15 cellular contexts compared by ENCODE assay signal in genomic region chr2:167783266-167784070, GRCh38.
DNase-seq lines count a peak whose midpoint lies in the region; ATAC-seq and TF ChIP-seq lines count a peak whose summit lies in the region.
"Had no signal": no experiment of that assay in that cellular context is flagged by ENCODE, and none has a peak within 500 bp of the region (broad histone marks: within the 10 kb centered on the region; RNA-seq: fewer than 3 reads in every experiment).

No MANE protein-coding gene starts in this region.

- no peak overlapping the region for H3K18ac ChIP-seq in H9 (ENCODE audit: insufficient read length, low read depth, low read length)

- H3K4ac ChIP-seq in H9 (ENCODE audit: low read depth, low read length), result no peak overlapping the region

- H3K14ac ChIP-seq in H9 (ENCODE audit: insufficient read depth, low read length), result no peak overlapping the region

- no peak overlapping the region for H3K4me2 ChIP-seq in H9 (ENCODE audit: insufficient read depth, insufficient read length, low read length)

- H3K4me1 Mint-ChIP-seq in H9, result peaks cover 43% of the 10 kb centered on the region in 2 experiments
- H3K4me1 Mint-ChIP-seq: activated naive CD4-positive, alpha-beta T cell treated with anti-CD3 and anti-CD28 coated beads, Interleukin-2, amount 50 U/mL, for 24 hours had no signal

- no peak overlapping the region for H2BK12ac ChIP-seq in H9 (ENCODE audit: insufficient read length, low read depth, low read length)

- H3K23ac ChIP-seq in H9 (ENCODE audit: insufficient read length, low read depth, low read length), result no peak overlapping the region

- H2AFZ ChIP-seq in H9 (ENCODE audit: low read length), result no peak overlapping the region

- H2BK120ac ChIP-seq in H9 (ENCODE audit: low read depth, low read length, poor library complexity, severe bottlenecking), result no peak overlapping the region

- H2BK15ac ChIP-seq in H9 (ENCODE audit: low read depth, low read length), result no peak overlapping the region

- H3K9me3 ChIP-seq in H9 (ENCODE audit: control insufficient read depth, low read depth, low read length), result no peaks in the 10 kb centered on the region
- H3K9me3 ChIP-seq: Caco-2 had no signal

- H3K27ac ChIP-seq in H9 (ENCODE audit: insufficient read length, low read depth, low read length), result no peak overlapping the region
- H3K27ac ChIP-seq: SK-N-MC had no signal

- H3K27me3 ChIP-seq in H9 (ENCODE audit: insufficient read depth, low read length), result no peaks in the 10 kb centered on the region

- no peak overlapping the region for H3K9ac ChIP-seq in H9 (ENCODE audit: extremely low read depth, insufficient read length, low read length)

- no peak overlapping the region for H4K5ac ChIP-seq in H9 (ENCODE audit: insufficient read length, low read depth, low read length)

- H3K4me3 Mint-ChIP-seq in H9, result no peak overlapping the region
- H3K4me3 Mint-ChIP-seq: activated naive CD4-positive, alpha-beta T cell treated with anti-CD3 and anti-CD28 coated beads, Interleukin-2, amount 50 U/mL, for 24 hours had no signal

- H4K8ac ChIP-seq in H9 (replicated peaks; ENCODE audit: insufficient read length, low read depth, low read length), result no peak overlapping the region

- H3K79me1 ChIP-seq in H9 (ENCODE audit: insufficient read depth, low read depth, low read length, poor library complexity, severe bottlenecking), result no peaks in the 10 kb centered on the region

- H3K36me3 Mint-ChIP-seq in H9 (ENCODE audit: insufficient read depth in 1 of 3, low read depth in 3 of 3), result peaks cover 0 to 6% (median 2%) of the 10 kb centered on the region in 3 experiments; a peak in 2 of 7 replicates
- H3K36me3 Mint-ChIP-seq: activated naive CD4-positive, alpha-beta T cell treated with anti-CD3 and anti-CD28 coated beads, Interleukin-2, amount 50 U/mL, for 24 hours had no signal

- no peak overlapping the region for H2BK5ac ChIP-seq in H9 (ENCODE audit: insufficient read length, low read length)

- H3K79me2 ChIP-seq in H9 (ENCODE audit: insufficient read depth, low read length), result no peaks in the 10 kb centered on the region

- peak overlapping the region; percentile 25 to 84 (median 63); a peak in 4 of 7 replicates for H3K27ac Mint-ChIP-seq in H9
- H3K27ac Mint-ChIP-seq: activated naive CD4-positive, alpha-beta T cell treated with anti-CD3 and anti-CD28 coated beads, Interleukin-2, amount 50 U/mL, for 24 hours had no signal

- no peaks in the 10 kb centered on the region for H3K27me3 Mint-ChIP-seq in H9 (ENCODE audit: low read depth)

- ATAC-seq in SK-N-SH treated with all-trans-retinoic acid at 6 μM for 48 hours (peak; percentile 22; the same call in 1 of the 3 replicates), HG03095 (IDR thresholded peaks at IDR 0.05; ENCODE audit: unreplicated experiment) (no peak)

- no peak overlapping the region for H2AK5ac ChIP-seq in H9 (ENCODE audit: insufficient read length, low read length)

- H3K4me1 ChIP-seq in H9 (ENCODE audit: insufficient read depth, low read length), result peaks cover 10% of the 10 kb centered on the region; the same call in 1 of the 2 replicates

- DNase-seq in H9 (no peak), glomerular visceral epithelial cell (ENCODE audit: extremely low spot score) (peak; percentile 96), putamen (ENCODE audit: low spot score) (peak; percentile 64), NCI-H748 (lab: John Stamatoyannopoulos, UW; ENCODE audit: unreplicated experiment) (no peak), HuH-7.5 (ENCODE audit: low spot score) (no peak)
- DNase-seq in activated T-cell treated with anti-CD3 and anti-CD28 coated beads, Interleukin-2, amount 50 U/mL, for 48 hours, result no peak
- DNase-seq: activated CD4-positive, alpha-beta T cell treated with anti-CD3 and anti-CD28 coated beads for 48 hours; Caco-2; effector CD8-positive, alpha-beta T cell; KG1; occipital lobe had no signal

- no CpG with 5 or more reads among the region's 5 CpGs for WGBS in H9 (ENCODE audit: extremely low coverage, insufficient read length, low lambda C conversion rate)

- no peaks in the 10 kb centered on the region for H4K20me1 ChIP-seq in H9 (ENCODE audit: control insufficient read depth, insufficient read depth, insufficient read length)

- H3K23me2 ChIP-seq in H9 (ENCODE audit: insufficient read length, low read depth, low read length, poor library complexity, severe bottlenecking), result no peaks in the 10 kb centered on the region

- H2BK20ac ChIP-seq in H9 (ENCODE audit: low read depth, low read length, poor library complexity, severe bottlenecking), result no peak overlapping the region

- no peak overlapping the region for H4K91ac ChIP-seq in H9 (ENCODE audit: insufficient read length, low read depth, low read length)

- H3K56ac ChIP-seq in H9 (ENCODE audit: insufficient read length, low read depth, low read length), result no peak overlapping the region

- no peaks in the 10 kb centered on the region for H3K9me3 Mint-ChIP-seq in H9
- H3K9me3 Mint-ChIP-seq: activated naive CD4-positive, alpha-beta T cell treated with anti-CD3 and anti-CD28 coated beads, Interleukin-2, amount 50 U/mL, for 24 hours had no signal

- H3T11ph ChIP-seq in H9 (ENCODE audit: low read length), result no peak overlapping the region

- TF ChIP-seq CTCF in H9 (conservative IDR thresholded peaks at IDR 0.05), result no peak

TF ChIP-seq in SK-N-SH treated with all-trans-retinoic acid at 6 μM for 48 hours, 23 proteins besides CTCF, POLR2A, EP300 and RAD21:
- TF ChIP-seq PPARA (CRISPR knock-in tag; IDR thresholded peaks at IDR 0.05; ENCODE audit: borderline replicate concordance) (no peak), TSHZ2 (CRISPR knock-in tag; IDR thresholded peaks at IDR 0.05) (no peak), CREB5 (CRISPR knock-in tag; IDR thresholded peaks at IDR 0.05; ENCODE audit: low read depth) (no peak), ZFP30 (CRISPR knock-in tag; IDR thresholded peaks at IDR 0.05) (no peak), SNAI2 (CRISPR knock-in tag; IDR thresholded peaks at IDR 0.05) (no peak), CSDC2 (CRISPR knock-in tag; IDR thresholded peaks at IDR 0.05) (no peak), BACH2 (CRISPR knock-in tag; IDR thresholded peaks at IDR 0.05; ENCODE audit: borderline replicate concordance) (no peak), TOX (CRISPR knock-in tag; IDR thresholded peaks at IDR 0.05; ENCODE audit: borderline replicate concordance) (no peak), ZNF70 (CRISPR knock-in tag; IDR thresholded peaks at IDR 0.05) (no peak), OSR1 (CRISPR knock-in tag; IDR thresholded peaks at IDR 0.05) (no peak), ZNF8 (CRISPR knock-in tag; IDR thresholded peaks at IDR 0.05) (no peak)
TF ChIP-seq in SK-N-SH treated with all-trans-retinoic acid at 6 μM for 48 hours: peak in this region for 0.

Comparison
In these comparisons a context has a peak if more than half of its experiments do, and no peak if none do; other contexts are left out.
1. DNase-seq: peak in glomerular visceral epithelial cell (single experiment) and putamen (single experiment); none in H9 (single experiment), NCI-H748 (single experiment), activated T-cell treated with anti-CD3 and anti-CD28 coated beads, Interleukin-2, amount 50 U/mL, for 48 hours (0 of 2) and HuH-7.5 (single experiment).